ENCODE assay signal across 11 cellular contexts in genomic region chr1:23101101-23101827, GRCh38.
DNase-seq lines count a peak whose midpoint lies in the region; ATAC-seq and TF ChIP-seq lines count a peak whose summit lies in the region.
"Had no signal": no experiment of that assay in that cellular context is flagged by ENCODE, and none has a peak within 500 bp of the region (broad histone marks: within the 10 kb centered on the region; RNA-seq: fewer than 3 reads in every experiment).

No MANE protein-coding gene starts in this region.

- H3K9me2 ChIP-seq in PC-3 (replicated peaks; ENCODE audit: low read length) = no peaks in the 10 kb centered on the region

- peak overlapping the region; percentile 86 for H3K27ac ChIP-seq in PC-3 (ENCODE audit: low read length)
- H3K27ac ChIP-seq in dorsolateral prefrontal cortex = peak overlapping the region in 38 of 59 donors; percentile 1 to 70 (median 46)
- peak overlapping the region; percentile 20 for H3K27ac ChIP-seq in muscle layer of duodenum (ENCODE audit: low read length)
- H3K27ac ChIP-seq in caudate nucleus (ENCODE audit: low read depth, low read length) = no peak overlapping the region

- peak overlapping the region; percentile 62 for H3K4me2 ChIP-seq in PC-3 (ENCODE audit: low read length)

- POLR2A ChIA-PET in PC-3 (lab: Charles Lee; ENCODE audit: unreplicated experiment) = interaction anchor here (0.5 to 0.6 kb wide), 2 partner anchors 68 to 590 kb away, joined by 3 to 4 read pairs; partner anchors contain the start of gene RPL11

- peaks cover 13% of the 10 kb centered on the region for H3F3A ChIP-seq in PC-3 (ENCODE audit: low read length, unreplicated experiment)

- H3K36me3 ChIP-seq in PC-3 (ENCODE audit: low read depth, low read length) (no peaks in the 10 kb centered on the region), muscle layer of duodenum (ENCODE audit: control insufficient read depth in 1 of 2, insufficient read depth in 2 of 2, low read length in 2 of 2) (peaks cover 0 to 3% of the 10 kb centered on the region in 2 donors)
- H3K36me3 ChIP-seq: BE2C had no signal

- H3K9me3 ChIP-seq in PC-3 (ENCODE audit: low read length) = no peaks in the 10 kb centered on the region
- no peaks in the 10 kb centered on the region for H3K9me3 ChIP-seq in muscle layer of duodenum (ENCODE audit: control insufficient read depth in 1 of 2, low read length in 2 of 2)
- H3K9me3 ChIP-seq: BE2C had no signal

- no peaks in the 10 kb centered on the region for H4K20me1 ChIP-seq in PC-3 (ENCODE audit: low read length)

- TF ChIP-seq CTCF in PC-3 (conservative IDR thresholded peaks at IDR 0.05; ENCODE audit: low read depth, low read length) (no peak), dorsolateral prefrontal cortex (IDR thresholded peaks at IDR 0.05 in 54 of 56, conservative IDR thresholded peaks at IDR 0.05 in 2 of 56; ENCODE audit: low read depth in 1 of 56, partially characterized antibody in 56 of 56) (no peak)

- no peak overlapping the region for H2AFZ ChIP-seq in PC-3 (ENCODE audit: low read length)

- CTCF ChIA-PET in PC-3 (lab: Charles Lee) = no interaction called here

- H3K79me2 ChIP-seq in PC-3 (ENCODE audit: low read length) = peaks cover 31% of the 10 kb centered on the region

- BruUV-seq in PC-3 (replicated peaks; lab: Mats Ljungman, UMichigan) = no TSS peak

- peaks cover 56% of the 10 kb centered on the region for H3K4me1 ChIP-seq in PC-3 (ENCODE audit: insufficient read depth, low read length)
- peaks cover 17 to 38% of the 10 kb centered on the region in 2 donors for H3K4me1 ChIP-seq in muscle layer of duodenum (ENCODE audit: control insufficient read depth in 1 of 2, insufficient read depth in 2 of 2, low read length in 2 of 2)
- H3K4me1 ChIP-seq: BE2C had no signal

- peak; percentile 27 for DNase-seq in AG08395 (ENCODE audit: low spot score)
- DNase-seq in PC-3 = peak; percentile 30
- DNase-seq in dorsolateral prefrontal cortex = no peak
- no peak for DNase-seq in caudate nucleus (lab: John Stamatoyannopoulos, UW)
- DNase-seq in NCI-H345 (lab: John Stamatoyannopoulos, UW) = no peak
- no peak for DNase-seq in DMS 273 (lab: John Stamatoyannopoulos, UW; ENCODE audit: unreplicated experiment)
- DNase-seq in RPMI8226 = no peak
- DNase-seq: activated CD4-positive, alpha-beta T cell treated with anti-CD3 and anti-CD28 coated beads, Interleukin-2, amount 50 U/mL, for 4 hours; BE2C had no signal

- ATAC-seq in PC-3 = no peak

- intact Hi-C loops in PC-3 (cut with micrococcal nuclease) (loop anchor here (1.0 to 5.0 kb wide), 2 partner anchors 66 to 172 kb away; partner anchors contain the start of gene LUZP1), dorsolateral prefrontal cortex (cut with DNase I) (loop anchor here in 1 of 2 donors (5.0 kb wide), 1 partner anchor 66 kb away; the partner anchor contains the start of gene LUZP1)

- peak overlapping the region; percentile 40; the same call in 1 of the 2 replicates for H3K9ac ChIP-seq in PC-3 (ENCODE audit: low read length)

- H3K27me3 ChIP-seq in PC-3 (ENCODE audit: low read length) (no peaks in the 10 kb centered on the region), dorsolateral prefrontal cortex (no peaks in the 10 kb centered on the region), muscle layer of duodenum (ENCODE audit: low read depth, low read length) (no peaks in the 10 kb centered on the region)
- H3K27me3 ChIP-seq: BE2C had no signal

- H3K4me3 ChIP-seq in PC-3 (ENCODE audit: low read length) (peak overlapping the region; percentile 22; the same call in 1 of the 2 replicates), dorsolateral prefrontal cortex (no peak overlapping the region), muscle layer of duodenum (ENCODE audit: low read depth in 1 of 2, low read length in 2 of 2) (no peak overlapping the region)
- H3K4me3 ChIP-seq: skin epidermis had no signal

Comparison
In these comparisons a context has a peak if more than half of its experiments do, and no peak if none do; other contexts are left out.
1. DNase-seq: peak in AG08395 (single experiment) and PC-3 (single experiment); none in dorsolateral prefrontal cortex (0 of 10), caudate nucleus (0 of 61), NCI-H345 (single experiment), DMS 273 (single experiment) and RPMI8226 (single experiment).